In genomic region chr10:90179696-90180407, GRCh38 we compare ENCODE assay signal across 10 cellular contexts.
DNase-seq lines count a peak whose midpoint lies in the region; ATAC-seq, FAIRE-seq and TF ChIP-seq lines count a peak whose summit lies in the region.
"Had no signal": no experiment of that assay in that cellular context is flagged by ENCODE, and none has a peak within 500 bp of the region (broad histone marks: within the 10 kb centered on the region; RNA-seq: fewer than 3 reads in every experiment).

No MANE protein-coding gene starts in this region.

- DNase-seq in H4 (ENCODE audit: low spot score) (peak; percentile 96), RCC 7860 (ENCODE audit: low spot score) (peak; percentile 85), fibroblast of gingiva (ENCODE audit: low read depth) (peak; percentile 56), retinal pigment epithelial cell (ENCODE audit: low read depth) (peak; percentile 100), NCI-H146 (lab: John Stamatoyannopoulos, UW) (no peak)
- DNase-seq in activated T-helper 1 cell treated with anti-CD3 and anti-CD28 coated beads, Interleukin-12 subunit alpha, Interleukin-12 subunit beta, Interleukin-2, Interleukin-4 antibody, amounts not matched to agents 30 ng/mL and 10 ng/mL and 1 ng/mL, durations not matched to agents 14 hours and 24 hours and 36 hours (ENCODE audit: low spot score) = no peak
- DNase-seq in stimulated activated naive CD4-positive, alpha-beta T cell treated with Interleukin-2 at 50 U/mL for 16 hours (lab: John Stamatoyannopoulos, UW) = no peak
- DNase-seq: upper lobe of left lung had no signal

- peak; percentile 34 for FAIRE-seq in RCC 7860 (lab: Jason Lieb, UNC)

- intact Hi-C loops in activated T-helper 1 cell treated with anti-CD3 and anti-CD28 coated beads, Interleukin-12 subunit alpha, Interleukin-12 subunit beta, Interleukin-2, Interleukin-4 antibody, amounts not matched to agents 30 ng/mL and 10 ng/mL and 1 ng/mL, durations not matched to agents 14 hours and 24 hours and 36 hours (cut with micrococcal nuclease) = no loop called here

- ATAC-seq in GM18909 (IDR thresholded peaks at IDR 0.05; ENCODE audit: poor library complexity, unreplicated experiment) = no peak

- H3K9me3 Mint-ChIP-seq in activated T-helper 1 cell treated with anti-CD3 and anti-CD28 coated beads, Interleukin-12 subunit alpha, Interleukin-12 subunit beta, Interleukin-2, Interleukin-4 antibody, amounts not matched to agents 30 ng/mL and 10 ng/mL and 1 ng/mL, durations not matched to agents 14 hours and 24 hours and 36 hours = no peaks in the 10 kb centered on the region

- no peak overlapping the region for H3K27ac Mint-ChIP-seq in activated T-helper 1 cell treated with anti-CD3 and anti-CD28 coated beads, Interleukin-12 subunit alpha, Interleukin-12 subunit beta, Interleukin-2, Interleukin-4 antibody, amounts not matched to agents 30 ng/mL and 10 ng/mL and 1 ng/mL, durations not matched to agents 14 hours and 24 hours and 36 hours
- H3K27ac Mint-ChIP-seq: mesothelial cell of epicardium had no signal

- no peak overlapping the region for H3K4me3 ChIP-seq in retinal pigment epithelial cell (ENCODE audit: low read length)
- H3K4me3 ChIP-seq: upper lobe of left lung had no signal

- TF ChIP-seq CTCF in retinal pigment epithelial cell (conservative IDR thresholded peaks at IDR 0.05; ENCODE audit: low read depth, low read length) = no peak

- no peak overlapping the region for H3K4me3 Mint-ChIP-seq in activated T-helper 1 cell treated with anti-CD3 and anti-CD28 coated beads, Interleukin-12 subunit alpha, Interleukin-12 subunit beta, Interleukin-2, Interleukin-4 antibody, amounts not matched to agents 30 ng/mL and 10 ng/mL and 1 ng/mL, durations not matched to agents 14 hours and 24 hours and 36 hours
- H3K4me3 Mint-ChIP-seq: mesothelial cell of epicardium had no signal

- no peaks in the 10 kb centered on the region for H3K36me3 Mint-ChIP-seq in activated T-helper 1 cell treated with anti-CD3 and anti-CD28 coated beads, Interleukin-12 subunit alpha, Interleukin-12 subunit beta, Interleukin-2, Interleukin-4 antibody, amounts not matched to agents 30 ng/mL and 10 ng/mL and 1 ng/mL, durations not matched to agents 14 hours and 24 hours and 36 hours (ENCODE audit: low read depth)
- H3K36me3 Mint-ChIP-seq: mesothelial cell of epicardium had no signal

- no peaks in the 10 kb centered on the region for H3K27me3 Mint-ChIP-seq in activated T-helper 1 cell treated with anti-CD3 and anti-CD28 coated beads, Interleukin-12 subunit alpha, Interleukin-12 subunit beta, Interleukin-2, Interleukin-4 antibody, amounts not matched to agents 30 ng/mL and 10 ng/mL and 1 ng/mL, durations not matched to agents 14 hours and 24 hours and 36 hours (ENCODE audit: insufficient read depth)

- H3K4me1 Mint-ChIP-seq in activated T-helper 1 cell treated with anti-CD3 and anti-CD28 coated beads, Interleukin-12 subunit alpha, Interleukin-12 subunit beta, Interleukin-2, Interleukin-4 antibody, amounts not matched to agents 30 ng/mL and 10 ng/mL and 1 ng/mL, durations not matched to agents 14 hours and 24 hours and 36 hours (ENCODE audit: low read depth) = no peaks in the 10 kb centered on the region
- H3K4me1 Mint-ChIP-seq: mesothelial cell of epicardium had no signal

Comparison
In these comparisons a context has a peak if more than half of its experiments do, and no peak if none do; other contexts are left out.
1. DNase-seq: peak in H4 (single experiment), RCC 7860 (single experiment), fibroblast of gingiva (single experiment) and retinal pigment epithelial cell (single experiment); none in activated T-helper 1 cell treated with anti-CD3 and anti-CD28 coated beads, Interleukin-12 subunit alpha, Interleukin-12 subunit beta, Interleukin-2, Interleukin-4 antibody, amounts not matched to agents 30 ng/mL and 10 ng/mL and 1 ng/mL, durations not matched to agents 14 hours and 24 hours and 36 hours (single experiment), stimulated activated naive CD4-positive, alpha-beta T cell treated with Interleukin-2 at 50 U/mL for 16 hours (single experiment) and NCI-H146 (single experiment).